In genomic region chr18:48538531-48539405, GRCh38 we compare ENCODE assay signal across 8 cellular contexts. TPM values are rescaled to one million over a fixed set of nuclear protein-coding genes. Genes with fewer than 3 reads are reported as not detected.
DNase-seq lines count a peak whose midpoint lies in the region; TF ChIP-seq lines count a peak whose summit lies in the region.

CTIF (plus strand) TSS chr18:48539031; CDS start chr18:48619566, 80,535 bp downstream.

- H3K36me3 Mint-ChIP-seq in nephron progenitor cell (ENCODE audit: low read depth): no peaks in the 10 kb centered on the region

- no peaks in the 10 kb centered on the region for H3K9me3 Mint-ChIP-seq in nephron progenitor cell

- H3K27ac Mint-ChIP-seq in nephron progenitor cell: peak within 1 kb of the TSS; percentile 42

- TF ChIP-seq CTCF in RWPE1 (conservative IDR thresholded peaks at IDR 0.05; ENCODE audit: low read depth) (no peak), foreskin fibroblast (IDR thresholded peaks at IDR 0.05; ENCODE audit: low read depth, low read length) (no peak), nephron progenitor cell (IDR thresholded peaks at IDR 0.05) (no peak)

- H3K4me1 Mint-ChIP-seq in nephron progenitor cell: peaks cover 20% of the 10 kb centered on the region

- CTCF ChIA-PET in RWPE1 (lab: Yijun Ruan, JAX): no interaction called here

- POLR2A ChIA-PET in RWPE1 (lab: Yijun Ruan, JAX; ENCODE audit: low non-redundant PET): no interaction called here

- H3K4me3 ChIP-seq in foreskin fibroblast (ENCODE audit: low read depth in 1 of 2, low read length in 2 of 2): peak within 1 kb of the TSS; percentile 85 to 94
- H3K4me3 ChIP-seq in subcutaneous abdominal adipose tissue (ENCODE audit: low read depth in 1 of 5, low read length in 5 of 5): peak within 1 kb of the TSS; percentile 82 to 94 (median 88)

- H3K27me3 ChIP-seq in subcutaneous abdominal adipose tissue (ENCODE audit: control insufficient read depth in 5 of 5, insufficient read depth in 4 of 5, low read length in 5 of 5): no peaks in the 10 kb centered on the region

- peak within 1 kb of the TSS; percentile 88 for H3K4me3 Mint-ChIP-seq in nephron progenitor cell

- H3K4me1 ChIP-seq in subcutaneous abdominal adipose tissue (ENCODE audit: control insufficient read depth in 5 of 5, insufficient read depth in 5 of 5, low read length in 5 of 5): peaks cover 8 to 40% (median 30%) of the 10 kb centered on the region in 5 donors

- H3K9me3 ChIP-seq in subcutaneous abdominal adipose tissue (ENCODE audit: control insufficient read depth in 5 of 5, low read length in 5 of 5): no peaks in the 10 kb centered on the region

- H3K36me3 ChIP-seq in subcutaneous abdominal adipose tissue (ENCODE audit: control insufficient read depth in 5 of 5, insufficient read depth in 5 of 5, low read length in 5 of 5): peaks cover 0 to 4% (median 0%) of the 10 kb centered on the region in 5 donors

- peak within 1 kb of the TSS; percentile 26 to 87 (median 80) for H3K9ac ChIP-seq in subcutaneous abdominal adipose tissue (ENCODE audit: low read length in 5 of 5)

- H3K27me3 Mint-ChIP-seq in nephron progenitor cell (ENCODE audit: low read depth, poor library complexity): peaks cover 19% of the 10 kb centered on the region

- H3K27ac ChIP-seq in RWPE1 (peak within 1 kb of the TSS; percentile 95), subcutaneous abdominal adipose tissue (ENCODE audit: low read depth, low read length) (peak within 1 kb of the TSS; percentile 95)

- DNase-seq in ELF-1 (ENCODE audit: low read depth, low spot score) (peak; percentile 99), H4 (ENCODE audit: low spot score) (peak; percentile 97), LoVo (ENCODE audit: low spot score) (peak; percentile 94), RWPE1 (ENCODE audit: low spot score) (peak; percentile 84), activated gamma-delta T cell treated with Interleukin-2 at 50 U/mL for 16 hours (peak; percentile 43), foreskin fibroblast (peak; percentile 95 to 99), nephron progenitor cell (peak; percentile 94)

RNA-seq across cellular contexts. Expression of gene CTIF, which starts in this region (rescaled TPM):
- 4.7 and 5.0 TPM in 2 replicates for total RNA-seq in H4 (2014; rRNA removed; shearing (Covaris generic))

Comparison
In these comparisons a context has a peak if more than half of its experiments do, and no peak if none do; other contexts are left out.
1. Peak in every context shown above with its lines: DNase-seq, H3K4me3 ChIP-seq and H3K27ac ChIP-seq.
2. DNase-seq: peak in every context shown above with its lines; median percentile 99 in ELF-1; 97 in H4; 97 in foreskin fibroblast; 94 in LoVo; 94 in nephron progenitor cell; 84 in RWPE1; 43 in activated gamma-delta T cell treated with Interleukin-2 at 50 U/mL for 16 hours.